ENCODE assay signal across 16 cellular contexts in genomic region chr1:44112486-44112885, GRCh38. TPM values are rescaled to one million over a fixed set of nuclear protein-coding genes. Genes with fewer than 3 reads are reported as not detected.
"Had no signal": no experiment of that assay in that cellular context is flagged by ENCODE, and none has a peak within 500 bp of the region (broad histone marks: within the 10 kb centered on the region; RNA-seq: fewer than 3 reads in every experiment).

No MANE protein-coding gene starts in this region.

- H3K36me3 Mint-ChIP-seq: activated naive CD8-positive, alpha-beta T cell had no signal

- H3K4me3 Mint-ChIP-seq: activated naive CD8-positive, alpha-beta T cell; neural crest cell had no signal

- DNase-seq: activated CD4-positive, CD25-positive, alpha-beta regulatory T cell; activated effector memory CD4-positive, alpha-beta T cell treated with Interleukin-2 at 50 U/mL for 16 hours; activated T-cell treated with anti-CD3 and anti-CD28 coated beads, Interleukin-2, amount 50 U/mL, for 1 hour; anterior cingulate cortex; dorsolateral prefrontal cortex; hypothalamus; stomach; T-helper 2 cell had no signal

- H3K4me3 ChIP-seq: breast epithelium, dorsolateral prefrontal cortex, stomach had no signal

- ATAC-seq: esophagus mucosa had no signal

- H3K27ac ChIP-seq: breast epithelium, dorsolateral prefrontal cortex, stomach had no signal

- H3K36me3 ChIP-seq: breast epithelium, stomach had no signal

- H3K9me3 ChIP-seq: breast epithelium, stomach had no signal

- H3K27me3 ChIP-seq: breast epithelium, dorsolateral prefrontal cortex, stomach had no signal

- H3K9me3 Mint-ChIP-seq: neural crest cell had no signal

- H3K4me1 Mint-ChIP-seq: neural crest cell had no signal

- H3K4me1 ChIP-seq: breast epithelium, stomach had no signal

- H3K27ac Mint-ChIP-seq: activated naive CD8-positive, alpha-beta T cell had no signal

RNA-seq across cellular contexts. Expression of gene KLF17, which starts 6.1 kb away (rescaled TPM):
- total RNA-seq: breast epithelium, esophagus mucosa, lower leg skin, neural crest cell, osteocyte, pulmonary artery endothelial cell, stomach had no signal

RNA-seq across cellular contexts. Expression of gene KLF18, which starts 28.9 kb away (rescaled TPM):
- total RNA-seq: breast epithelium, dorsolateral prefrontal cortex, esophagus mucosa, lower leg skin, neural crest cell, osteocyte, pulmonary artery endothelial cell, stomach, urinary bladder had no signal
- polyA plus RNA-seq: stomach, urinary bladder had no signal
